ENCODE assay signal across 17 cellular contexts in the genomic region with DNA sequence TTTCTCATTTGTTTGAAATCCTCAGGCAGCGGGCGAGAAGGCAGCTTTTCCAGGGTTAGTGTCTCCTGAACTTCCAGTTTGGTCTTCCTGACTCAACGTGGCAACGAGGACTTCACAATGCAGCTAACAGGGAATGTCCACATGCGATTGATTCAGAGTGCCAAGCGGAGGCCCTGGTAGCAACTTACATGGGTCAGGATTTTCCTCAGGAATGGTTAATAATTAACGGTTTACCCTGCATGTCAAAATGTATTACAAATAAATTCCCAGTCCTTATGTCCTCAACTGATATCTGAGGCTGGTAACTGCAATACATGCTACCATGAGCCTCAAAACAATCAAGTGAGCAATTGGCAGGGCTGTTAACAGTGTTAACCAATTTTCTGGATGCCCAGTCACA.
DNase-seq lines count a peak whose midpoint lies in the region; ATAC-seq, FAIRE-seq and TF ChIP-seq lines count a peak whose summit lies in the region.
"Had no signal": no experiment of that assay in that cellular context is flagged by ENCODE, and none has a peak within 500 bp of the region (broad histone marks: within the 10 kb centered on the region; RNA-seq: fewer than 3 reads in every experiment).

No MANE protein-coding gene starts in this region.

- H3K9me3 ChIP-seq in body of pancreas (no peaks in the 10 kb centered on the region), pancreas (no peaks in the 10 kb centered on the region)
- H3K9me3 ChIP-seq: A549, BLaER1, Caco-2 had no signal

- intact Hi-C loops in body of pancreas (cut with DNase I) = no loop called here
- intact Hi-C loops in pancreas (cut with DNase I) = no loop called here

- no peaks in the 10 kb centered on the region for H3K27me3 ChIP-seq in body of pancreas
- H3K27me3 ChIP-seq in pancreas = no peaks in the 10 kb centered on the region
- H3K27me3 ChIP-seq: BLaER1 had no signal

- no peaks in the 10 kb centered on the region for H3K36me3 ChIP-seq in body of pancreas (replicated peaks in 1 of 2; ENCODE audit: insufficient read depth in 1 of 2, low read depth in 2 of 2)
- no peaks in the 10 kb centered on the region for H3K36me3 ChIP-seq in pancreas
- H3K36me3 ChIP-seq: BLaER1 had no signal

- no peak for TF ChIP-seq POLR2A in body of pancreas (IDR thresholded peaks at IDR 0.05)

- DNase-seq in body of pancreas (peak in 3 of 4 donors; percentile 11 to 44 (median 42)), left lobe of liver (ENCODE audit: low spot score) (peak; percentile 42), pancreas (peak in 3 of 6 donors; percentile 2 to 16 (median 16)), NCI-H345 (lab: John Stamatoyannopoulos, UW) (no peak), AG08395 (ENCODE audit: low spot score) (no peak)
- DNase-seq: AML-193; Caco-2; CD8-positive, alpha-beta memory T cell; DMS79; GM23248 had no signal

- H3K4me1 ChIP-seq in body of pancreas (peaks cover 7% of the 10 kb centered on the region), pancreas (no peaks in the 10 kb centered on the region)
- H3K4me1 ChIP-seq: BLaER1, Caco-2 had no signal

- WGBS in body of pancreas, 2 donors = 24 to 31% methylated on average over 5 to 7 of the region's 7 CpGs
- WGBS in pancreas, 2 donors = 18 to 55% methylated on average over 7 of the region's 7 CpGs

- ATAC-seq in body of pancreas (peak; percentile 47), left lobe of liver (peak; percentile 80), pancreas (peak; percentile 40 to 88 (median 84)), HG02759 (IDR thresholded peaks at IDR 0.05; ENCODE audit: unreplicated experiment) (no peak)
- ATAC-seq: A549, GM12878, HCT116 had no signal

- no peak overlapping the region for H3K27ac ChIP-seq in body of pancreas
- no peak overlapping the region for H3K27ac ChIP-seq in pancreas
- H3K27ac ChIP-seq: A549, BLaER1, GM23248 had no signal

- no peak for TF ChIP-seq CTCF in body of pancreas (IDR thresholded peaks at IDR 0.05)
- TF ChIP-seq CTCF in pancreas (IDR thresholded peaks at IDR 0.05) = no peak

- H3K4me3 ChIP-seq in body of pancreas = no peak overlapping the region
- H3K4me3 ChIP-seq in pancreas = no peak overlapping the region
- H3K4me3 ChIP-seq: A549, BLaER1, GM12878, GM23248 had no signal

- FAIRE-seq in pancreas (lab: Jason Lieb, UNC) = no peak
- FAIRE-seq: GM12878, GM18507, H54 had no signal

Comparison
In these comparisons a context has a peak if more than half of its experiments do, and no peak if none do; other contexts are left out.
1. DNase-seq: peak in body of pancreas (3 of 4) and left lobe of liver (single experiment); none in NCI-H345 (single experiment) and AG08395 (single experiment).